ENCODE assay signal across 1 cellular context in the genomic region with DNA sequence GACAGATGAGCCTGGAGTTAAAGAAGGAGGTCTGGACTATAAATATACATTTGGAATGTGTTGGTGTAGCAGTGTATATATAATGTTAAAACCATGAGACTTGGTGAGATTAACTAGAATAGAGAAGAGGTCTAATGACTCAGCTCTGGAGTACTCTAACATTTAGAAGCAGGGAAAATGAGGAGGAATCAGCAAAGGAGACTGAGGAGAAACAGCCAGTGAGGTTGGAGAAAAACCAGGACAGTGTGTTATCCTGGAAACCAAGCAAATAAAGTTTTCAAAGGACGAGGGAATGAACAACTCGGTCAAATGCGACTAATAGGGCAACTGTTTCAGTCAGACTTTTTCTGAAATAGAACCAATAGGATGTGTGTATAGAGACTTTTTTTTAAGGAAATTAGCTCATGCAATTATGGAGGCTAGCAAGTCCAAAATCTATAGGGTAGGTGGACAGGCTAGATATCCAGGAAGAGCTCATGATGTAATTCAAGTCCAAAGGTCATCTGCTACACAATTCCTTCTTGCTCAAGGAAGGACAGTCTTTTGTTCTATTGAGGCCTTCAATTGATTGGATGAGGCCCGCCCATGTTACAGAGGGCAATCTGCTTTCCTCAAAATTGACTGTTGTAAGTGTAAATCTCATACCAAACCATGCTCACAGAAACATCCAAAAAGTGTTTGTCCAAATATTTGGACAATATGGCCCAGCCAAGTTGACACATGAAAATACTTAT.
TF ChIP-seq lines count a peak whose summit lies in the region.

No MANE protein-coding gene starts in this region.

TF ChIP-seq in HepG2, 621 proteins besides CTCF, POLR2A, EP300 and RAD21 (continued from another document and continues in another):
- TF ChIP-seq, protein P1, sequence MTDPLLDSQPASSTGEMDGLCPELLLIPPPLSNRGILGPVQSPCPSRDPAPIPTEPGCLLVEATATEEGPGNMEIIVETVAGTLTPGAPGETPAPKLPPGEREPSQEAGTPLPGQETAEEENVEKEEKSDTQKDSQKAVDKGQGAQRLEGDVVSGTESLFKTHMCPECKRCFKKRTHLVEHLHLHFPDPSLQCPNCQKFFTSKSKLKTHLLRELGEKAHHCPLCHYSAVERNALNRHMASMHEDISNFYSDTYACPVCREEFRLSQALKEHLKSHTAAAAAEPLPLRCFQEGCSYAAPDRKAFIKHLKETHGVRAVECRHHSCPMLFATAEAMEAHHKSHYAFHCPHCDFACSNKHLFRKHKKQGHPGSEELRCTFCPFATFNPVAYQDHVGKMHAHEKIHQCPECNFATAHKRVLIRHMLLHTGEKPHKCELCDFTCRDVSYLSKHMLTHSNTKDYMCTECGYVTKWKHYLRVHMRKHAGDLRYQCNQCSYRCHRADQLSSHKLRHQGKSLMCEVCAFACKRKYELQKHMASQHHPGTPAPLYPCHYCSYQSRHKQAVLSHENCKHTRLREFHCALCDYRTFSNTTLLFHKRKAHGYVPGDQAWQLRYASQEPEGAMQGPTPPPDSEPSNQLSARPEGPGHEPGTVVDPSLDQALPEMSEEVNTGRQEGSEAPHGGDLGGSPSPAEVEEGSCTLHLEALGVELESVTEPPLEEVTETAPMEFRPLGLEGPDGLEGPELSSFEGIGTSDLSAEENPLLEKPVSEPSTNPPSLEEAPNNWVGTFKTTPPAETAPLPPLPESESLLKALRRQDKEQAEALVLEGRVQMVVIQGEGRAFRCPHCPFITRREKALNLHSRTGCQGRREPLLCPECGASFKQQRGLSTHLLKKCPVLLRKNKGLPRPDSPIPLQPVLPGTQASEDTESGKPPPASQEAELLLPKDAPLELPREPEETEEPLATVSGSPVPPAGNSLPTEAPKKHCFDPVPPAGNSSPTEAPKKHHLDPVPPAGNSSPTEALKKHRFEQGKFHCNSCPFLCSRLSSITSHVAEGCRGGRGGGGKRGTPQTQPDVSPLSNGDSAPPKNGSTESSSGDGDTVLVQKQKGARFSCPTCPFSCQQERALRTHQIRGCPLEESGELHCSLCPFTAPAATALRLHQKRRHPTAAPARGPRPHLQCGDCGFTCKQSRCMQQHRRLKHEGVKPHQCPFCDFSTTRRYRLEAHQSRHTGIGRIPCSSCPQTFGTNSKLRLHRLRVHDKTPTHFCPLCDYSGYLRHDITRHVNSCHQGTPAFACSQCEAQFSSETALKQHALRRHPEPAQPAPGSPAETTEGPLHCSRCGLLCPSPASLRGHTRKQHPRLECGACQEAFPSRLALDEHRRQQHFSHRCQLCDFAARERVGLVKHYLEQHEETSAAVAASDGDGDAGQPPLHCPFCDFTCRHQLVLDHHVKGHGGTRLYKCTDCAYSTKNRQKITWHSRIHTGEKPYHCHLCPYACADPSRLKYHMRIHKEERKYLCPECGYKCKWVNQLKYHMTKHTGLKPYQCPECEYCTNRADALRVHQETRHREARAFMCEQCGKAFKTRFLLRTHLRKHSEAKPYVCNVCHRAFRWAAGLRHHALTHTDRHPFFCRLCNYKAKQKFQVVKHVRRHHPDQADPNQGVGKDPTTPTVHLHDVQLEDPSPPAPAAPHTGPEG (CRISPR knock-in tag; IDR thresholded peaks at IDR 0.05): no peak
- TF ChIP-seq PAF1 (CRISPR knock-in tag; IDR thresholded peaks at IDR 0.05) (no peak), SETDB1 (CRISPR knock-in tag; IDR thresholded peaks at IDR 0.05; ENCODE audit: borderline replicate concordance) (no peak), PCBP1 (IDR thresholded peaks at IDR 0.05; ENCODE audit: borderline replicate concordance, low read depth, low read length) (no peak), HDAC2 (CRISPR knock-in tag; IDR thresholded peaks at IDR 0.05) (no peak), ZNF570 (CRISPR knock-in tag; IDR thresholded peaks at IDR 0.05; ENCODE audit: borderline replicate concordance) (no peak), SOX6 (IDR thresholded peaks at IDR 0.05) (no peak), SOX6 (CRISPR knock-in tag; IDR thresholded peaks at IDR 0.05) (peak; percentile 92), KAT2B (IDR thresholded peaks at IDR 0.05; ENCODE audit: borderline replicate concordance, low read depth, low read length) (no peak), FIP1L1 (IDR thresholded peaks at IDR 0.05; ENCODE audit: borderline replicate concordance, insufficient read depth, low read depth, low read length) (no peak), RBM39 (IDR thresholded peaks at IDR 0.05; ENCODE audit: low read depth, low read length, poor library complexity, severe bottlenecking) (no peak), PHF21A (CRISPR knock-in tag; IDR thresholded peaks at IDR 0.05) (no peak), TEAD3 (CRISPR knock-in tag; optimal IDR thresholded peaks at IDR 0.05; ENCODE audit: borderline replicate concordance) (no peak), ZFX (CRISPR knock-in tag; IDR thresholded peaks at IDR 0.05; ENCODE audit: low read depth) (no peak), ZNF878 (CRISPR knock-in tag; IDR thresholded peaks at IDR 0.05) (0 out of 2 replicates have a peak, but pooled peaks have one; percentile 40), NFYC (CRISPR knock-in tag; IDR thresholded peaks at IDR 0.05) (no peak), ZNF879 (CRISPR knock-in tag; IDR thresholded peaks at IDR 0.05) (no peak), ZNF558 (CRISPR knock-in tag; IDR thresholded peaks at IDR 0.05; ENCODE audit: borderline replicate concordance) (no peak), ZBTB20 (CRISPR knock-in tag; IDR thresholded peaks at IDR 0.05; ENCODE audit: borderline replicate concordance, low read depth) (peak; percentile 59; the same call in 1 of the 2 replicates), GATAD2A (CRISPR knock-in tag; IDR thresholded peaks at IDR 0.05) (peak; percentile 47), ZBTB7B (CRISPR knock-in tag; IDR thresholded peaks at IDR 0.05) (no peak), ZNF652 (CRISPR knock-in tag; IDR thresholded peaks at IDR 0.05; ENCODE audit: borderline replicate concordance, low read depth) (no peak), ZNF225 (CRISPR knock-in tag; IDR thresholded peaks at IDR 0.05) (no peak), ARNT2 (CRISPR knock-in tag; IDR thresholded peaks at IDR 0.05; ENCODE audit: low read depth) (no peak), ZNF44 (CRISPR knock-in tag; IDR thresholded peaks at IDR 0.05) (no peak), BHLHE40 (IDR thresholded peaks at IDR 0.05; ENCODE audit: low read length) (no peak), BORCS8-MEF2B (CRISPR knock-in tag; IDR thresholded peaks at IDR 0.05) (no peak), ZNF296 (CRISPR knock-in tag; conservative IDR thresholded peaks at IDR 0.05) (no peak), ZNF10 (CRISPR knock-in tag; IDR thresholded peaks at IDR 0.05; ENCODE audit: borderline replicate concordance, low read depth) (no peak), IKZF4 (CRISPR knock-in tag; IDR thresholded peaks at IDR 0.05; ENCODE audit: borderline replicate concordance, low read depth, not compliant biosample characterization) (no peak), ZNF766 (CRISPR knock-in tag; IDR thresholded peaks at IDR 0.05; ENCODE audit: borderline replicate concordance) (no peak)
- TF ChIP-seq, protein P2, sequence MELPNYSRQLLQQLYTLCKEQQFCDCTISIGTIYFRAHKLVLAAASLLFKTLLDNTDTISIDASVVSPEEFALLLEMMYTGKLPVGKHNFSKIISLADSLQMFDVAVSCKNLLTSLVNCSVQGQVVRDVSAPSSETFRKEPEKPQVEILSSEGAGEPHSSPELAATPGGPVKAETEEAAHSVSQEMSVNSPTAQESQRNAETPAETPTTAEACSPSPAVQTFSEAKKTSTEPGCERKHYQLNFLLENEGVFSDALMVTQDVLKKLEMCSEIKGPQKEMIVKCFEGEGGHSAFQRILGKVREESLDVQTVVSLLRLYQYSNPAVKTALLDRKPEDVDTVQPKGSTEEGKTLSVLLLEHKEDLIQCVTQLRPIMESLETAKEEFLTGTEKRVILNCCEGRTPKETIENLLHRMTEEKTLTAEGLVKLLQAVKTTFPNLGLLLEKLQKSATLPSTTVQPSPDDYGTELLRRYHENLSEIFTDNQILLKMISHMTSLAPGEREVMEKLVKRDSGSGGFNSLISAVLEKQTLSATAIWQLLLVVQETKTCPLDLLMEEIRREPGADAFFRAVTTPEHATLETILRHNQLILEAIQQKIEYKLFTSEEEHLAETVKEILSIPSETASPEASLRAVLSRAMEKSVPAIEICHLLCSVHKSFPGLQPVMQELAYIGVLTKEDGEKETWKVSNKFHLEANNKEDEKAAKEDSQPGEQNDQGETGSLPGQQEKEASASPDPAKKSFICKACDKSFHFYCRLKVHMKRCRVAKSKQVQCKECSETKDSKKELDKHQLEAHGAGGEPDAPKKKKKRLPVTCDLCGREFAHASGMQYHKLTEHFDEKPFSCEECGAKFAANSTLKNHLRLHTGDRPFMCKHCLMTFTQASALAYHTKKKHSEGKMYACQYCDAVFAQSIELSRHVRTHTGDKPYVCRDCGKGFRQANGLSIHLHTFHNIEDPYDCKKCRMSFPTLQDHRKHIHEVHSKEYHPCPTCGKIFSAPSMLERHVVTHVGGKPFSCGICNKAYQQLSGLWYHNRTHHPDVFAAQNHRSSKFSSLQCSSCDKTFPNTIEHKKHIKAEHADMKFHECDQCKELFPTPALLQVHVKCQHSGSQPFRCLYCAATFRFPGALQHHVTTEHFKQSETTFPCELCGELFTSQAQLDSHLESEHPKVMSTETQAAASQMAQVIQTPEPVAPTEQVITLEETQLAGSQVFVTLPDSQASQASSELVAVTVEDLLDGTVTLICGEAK (IDR thresholded peaks at IDR 0.05): peak; percentile 37; the same call in 1 of the 2 replicates
- TF ChIP-seq, protein P2 (CRISPR knock-in tag; IDR thresholded peaks at IDR 0.05): no peak; the same call in 1 of the 2 replicates
- TF ChIP-seq, protein P3, sequence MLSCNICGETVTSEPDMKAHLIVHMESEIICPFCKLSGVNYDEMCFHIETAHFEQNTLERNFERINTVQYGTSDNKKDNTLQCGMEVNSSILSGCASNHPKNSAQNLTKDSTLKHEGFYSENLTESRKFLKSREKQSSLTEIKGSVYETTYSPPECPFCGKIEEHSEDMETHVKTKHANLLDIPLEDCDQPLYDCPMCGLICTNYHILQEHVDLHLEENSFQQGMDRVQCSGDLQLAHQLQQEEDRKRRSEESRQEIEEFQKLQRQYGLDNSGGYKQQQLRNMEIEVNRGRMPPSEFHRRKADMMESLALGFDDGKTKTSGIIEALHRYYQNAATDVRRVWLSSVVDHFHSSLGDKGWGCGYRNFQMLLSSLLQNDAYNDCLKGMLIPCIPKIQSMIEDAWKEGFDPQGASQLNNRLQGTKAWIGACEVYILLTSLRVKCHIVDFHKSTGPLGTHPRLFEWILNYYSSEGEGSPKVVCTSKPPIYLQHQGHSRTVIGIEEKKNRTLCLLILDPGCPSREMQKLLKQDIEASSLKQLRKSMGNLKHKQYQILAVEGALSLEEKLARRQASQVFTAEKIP (CRISPR knock-in tag; IDR thresholded peaks at IDR 0.05; ENCODE audit: borderline replicate concordance): no peak
- TF ChIP-seq, protein P4, sequence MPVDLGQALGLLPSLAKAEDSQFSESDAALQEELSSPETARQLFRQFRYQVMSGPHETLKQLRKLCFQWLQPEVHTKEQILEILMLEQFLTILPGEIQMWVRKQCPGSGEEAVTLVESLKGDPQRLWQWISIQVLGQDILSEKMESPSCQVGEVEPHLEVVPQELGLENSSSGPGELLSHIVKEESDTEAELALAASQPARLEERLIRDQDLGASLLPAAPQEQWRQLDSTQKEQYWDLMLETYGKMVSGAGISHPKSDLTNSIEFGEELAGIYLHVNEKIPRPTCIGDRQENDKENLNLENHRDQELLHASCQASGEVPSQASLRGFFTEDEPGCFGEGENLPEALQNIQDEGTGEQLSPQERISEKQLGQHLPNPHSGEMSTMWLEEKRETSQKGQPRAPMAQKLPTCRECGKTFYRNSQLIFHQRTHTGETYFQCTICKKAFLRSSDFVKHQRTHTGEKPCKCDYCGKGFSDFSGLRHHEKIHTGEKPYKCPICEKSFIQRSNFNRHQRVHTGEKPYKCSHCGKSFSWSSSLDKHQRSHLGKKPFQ (CRISPR knock-in tag; IDR thresholded peaks at IDR 0.05; ENCODE audit: insufficient replicate concordance): no peak
- TF ChIP-seq, protein P5, sequence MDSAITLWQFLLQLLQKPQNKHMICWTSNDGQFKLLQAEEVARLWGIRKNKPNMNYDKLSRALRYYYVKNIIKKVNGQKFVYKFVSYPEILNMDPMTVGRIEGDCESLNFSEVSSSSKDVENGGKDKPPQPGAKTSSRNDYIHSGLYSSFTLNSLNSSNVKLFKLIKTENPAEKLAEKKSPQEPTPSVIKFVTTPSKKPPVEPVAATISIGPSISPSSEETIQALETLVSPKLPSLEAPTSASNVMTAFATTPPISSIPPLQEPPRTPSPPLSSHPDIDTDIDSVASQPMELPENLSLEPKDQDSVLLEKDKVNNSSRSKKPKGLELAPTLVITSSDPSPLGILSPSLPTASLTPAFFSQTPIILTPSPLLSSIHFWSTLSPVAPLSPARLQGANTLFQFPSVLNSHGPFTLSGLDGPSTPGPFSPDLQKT (CRISPR knock-in tag; IDR thresholded peaks at IDR 0.05; ENCODE audit: borderline replicate concordance): no peak
- TF ChIP-seq, protein P6, sequence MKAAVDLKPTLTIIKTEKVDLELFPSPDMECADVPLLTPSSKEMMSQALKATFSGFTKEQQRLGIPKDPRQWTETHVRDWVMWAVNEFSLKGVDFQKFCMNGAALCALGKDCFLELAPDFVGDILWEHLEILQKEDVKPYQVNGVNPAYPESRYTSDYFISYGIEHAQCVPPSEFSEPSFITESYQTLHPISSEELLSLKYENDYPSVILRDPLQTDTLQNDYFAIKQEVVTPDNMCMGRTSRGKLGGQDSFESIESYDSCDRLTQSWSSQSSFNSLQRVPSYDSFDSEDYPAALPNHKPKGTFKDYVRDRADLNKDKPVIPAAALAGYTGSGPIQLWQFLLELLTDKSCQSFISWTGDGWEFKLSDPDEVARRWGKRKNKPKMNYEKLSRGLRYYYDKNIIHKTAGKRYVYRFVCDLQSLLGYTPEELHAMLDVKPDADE (CRISPR knock-in tag; IDR thresholded peaks at IDR 0.05): no peak
